In the genomic region with DNA sequence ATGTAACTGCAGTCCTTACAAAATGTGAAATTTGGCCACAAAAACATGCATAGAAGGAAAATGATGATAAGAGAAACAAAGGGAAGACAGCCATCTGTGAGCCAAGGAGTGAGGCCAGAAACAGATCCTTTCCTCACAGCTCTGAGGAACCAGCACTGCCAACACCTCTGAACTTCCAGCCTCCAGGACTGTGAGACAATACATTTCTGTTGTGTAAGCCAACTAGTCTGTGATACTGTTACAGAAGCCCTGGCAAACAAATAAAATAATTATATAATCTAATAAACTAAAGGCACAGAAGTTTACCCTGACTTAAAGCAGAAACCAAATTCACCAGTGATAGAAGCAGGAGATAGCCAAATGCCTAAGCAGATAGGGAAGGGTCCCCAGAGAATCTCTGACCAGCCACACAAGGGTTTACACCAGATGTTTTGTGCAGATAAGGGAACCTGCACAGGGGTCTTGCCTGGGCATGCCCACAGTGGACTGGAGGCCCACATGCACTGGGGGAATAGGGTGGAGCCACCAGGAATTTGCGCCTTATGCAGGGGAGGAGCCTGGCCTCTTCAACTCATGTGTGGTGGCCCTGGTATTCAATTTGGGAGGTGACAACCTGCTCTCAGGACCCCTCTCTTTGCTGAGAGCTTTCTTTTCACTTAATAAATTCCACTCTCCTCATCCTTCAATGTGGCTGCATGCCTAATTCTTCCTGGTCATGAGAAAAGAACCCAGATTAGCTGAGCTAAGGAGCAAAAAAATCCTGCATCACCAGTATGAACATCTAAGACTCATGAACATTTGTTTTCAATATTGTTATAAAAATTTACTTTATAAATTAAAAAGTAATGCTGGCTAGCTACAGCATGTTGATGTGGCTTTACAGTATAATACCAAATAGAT, we compare ENCODE assay signal across 1 cellular context.
TF ChIP-seq lines count a peak whose summit lies in the region.

No MANE protein-coding gene starts in this region.

TF ChIP-seq in K562, 482 proteins besides CTCF, POLR2A, EP300 and RAD21 (continues in another document):
- TF ChIP-seq CBFA2T2 (conservative IDR thresholded peaks at IDR 0.05) (peak; percentile 47), RBM39 (optimal IDR thresholded peaks at IDR 0.05; ENCODE audit: low read depth, low read length) (no peak), SMAD1 (IDR thresholded peaks at IDR 0.05; ENCODE audit: low read depth, low read length, partially characterized antibody) (no peak), ERF (CRISPR knock-in tag; IDR thresholded peaks at IDR 0.05) (no peak), PHF21A (IDR thresholded peaks at IDR 0.05; ENCODE audit: borderline replicate concordance, low read depth) (no peak), NCOA2 (IDR thresholded peaks at IDR 0.05; ENCODE audit: partially characterized antibody in 2 of 2) (no peak), CHD4 (IDR thresholded peaks at IDR 0.05; ENCODE audit: insufficient read depth, insufficient replicate concordance, low read depth, low read length, poor library complexity, severe bottlenecking) (no peak), ZNF175 (CRISPR knock-in tag; IDR thresholded peaks at IDR 0.05; ENCODE audit: low read depth) (no peak), ZNF57 (CRISPR knock-in tag; IDR thresholded peaks at IDR 0.05) (no peak), CCNT2 (IDR thresholded peaks at IDR 0.05; ENCODE audit: borderline replicate concordance, extremely low read depth, insufficient read length, low read depth, low read length) (no peak), FOSL1 (tag; conservative IDR thresholded peaks at IDR 0.05) (0 out of 2 replicates have a peak, but pooled peaks have one; percentile 13), TCF3 (CRISPR knock-in tag; IDR thresholded peaks at IDR 0.05) (peak; percentile 60), NCOR1 (IDR thresholded peaks at IDR 0.05) (0 out of 2 replicates have a peak, but pooled peaks have one; percentile 37), HDAC1 (IDR thresholded peaks at IDR 0.05) (no peak), NRF1 (conservative IDR thresholded peaks at IDR 0.05 in 1 of 2, IDR thresholded peaks at IDR 0.05 in 1 of 2) (peak; percentile 72 to 76), JUNB (CRISPR knock-in tag; conservative IDR thresholded peaks at IDR 0.05) (no peak), KLF6 (CRISPR knock-in tag; IDR thresholded peaks at IDR 0.05; ENCODE audit: borderline replicate concordance) (no peak), ARID1B (IDR thresholded peaks at IDR 0.05) (peak; percentile 75), ZNF766 (CRISPR knock-in tag; conservative IDR thresholded peaks at IDR 0.05) (no peak), ZNF778 (CRISPR knock-in tag; IDR thresholded peaks at IDR 0.05) (no peak), ZNF583 (CRISPR knock-in tag; IDR thresholded peaks at IDR 0.05) (no peak)
- TF ChIP-seq, protein P1, sequence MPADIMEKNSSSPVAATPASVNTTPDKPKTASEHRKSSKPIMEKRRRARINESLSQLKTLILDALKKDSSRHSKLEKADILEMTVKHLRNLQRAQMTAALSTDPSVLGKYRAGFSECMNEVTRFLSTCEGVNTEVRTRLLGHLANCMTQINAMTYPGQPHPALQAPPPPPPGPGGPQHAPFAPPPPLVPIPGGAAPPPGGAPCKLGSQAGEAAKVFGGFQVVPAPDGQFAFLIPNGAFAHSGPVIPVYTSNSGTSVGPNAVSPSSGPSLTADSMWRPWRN (IDR thresholded peaks at IDR 0.05; ENCODE audit: low read depth): no peak
- TF ChIP-seq, protein P2, sequence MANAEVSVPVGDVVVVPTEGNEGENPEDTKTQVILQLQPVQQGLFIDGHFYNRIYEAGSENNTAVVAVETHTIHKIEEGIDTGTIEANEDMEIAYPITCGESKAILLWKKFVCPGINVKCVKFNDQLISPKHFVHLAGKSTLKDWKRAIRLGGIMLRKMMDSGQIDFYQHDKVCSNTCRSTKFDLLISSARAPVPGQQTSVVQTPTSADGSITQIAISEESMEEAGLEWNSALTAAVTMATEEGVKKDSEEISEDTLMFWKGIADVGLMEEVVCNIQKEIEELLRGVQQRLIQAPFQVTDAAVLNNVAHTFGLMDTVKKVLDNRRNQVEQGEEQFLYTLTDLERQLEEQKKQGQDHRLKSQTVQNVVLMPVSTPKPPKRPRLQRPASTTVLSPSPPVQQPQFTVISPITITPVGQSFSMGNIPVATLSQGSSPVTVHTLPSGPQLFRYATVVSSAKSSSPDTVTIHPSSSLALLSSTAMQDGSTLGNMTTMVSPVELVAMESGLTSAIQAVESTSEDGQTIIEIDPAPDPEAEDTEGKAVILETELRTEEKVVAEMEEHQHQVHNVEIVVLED (CRISPR knock-in tag; IDR thresholded peaks at IDR 0.05): no peak
- TF ChIP-seq, protein P3, sequence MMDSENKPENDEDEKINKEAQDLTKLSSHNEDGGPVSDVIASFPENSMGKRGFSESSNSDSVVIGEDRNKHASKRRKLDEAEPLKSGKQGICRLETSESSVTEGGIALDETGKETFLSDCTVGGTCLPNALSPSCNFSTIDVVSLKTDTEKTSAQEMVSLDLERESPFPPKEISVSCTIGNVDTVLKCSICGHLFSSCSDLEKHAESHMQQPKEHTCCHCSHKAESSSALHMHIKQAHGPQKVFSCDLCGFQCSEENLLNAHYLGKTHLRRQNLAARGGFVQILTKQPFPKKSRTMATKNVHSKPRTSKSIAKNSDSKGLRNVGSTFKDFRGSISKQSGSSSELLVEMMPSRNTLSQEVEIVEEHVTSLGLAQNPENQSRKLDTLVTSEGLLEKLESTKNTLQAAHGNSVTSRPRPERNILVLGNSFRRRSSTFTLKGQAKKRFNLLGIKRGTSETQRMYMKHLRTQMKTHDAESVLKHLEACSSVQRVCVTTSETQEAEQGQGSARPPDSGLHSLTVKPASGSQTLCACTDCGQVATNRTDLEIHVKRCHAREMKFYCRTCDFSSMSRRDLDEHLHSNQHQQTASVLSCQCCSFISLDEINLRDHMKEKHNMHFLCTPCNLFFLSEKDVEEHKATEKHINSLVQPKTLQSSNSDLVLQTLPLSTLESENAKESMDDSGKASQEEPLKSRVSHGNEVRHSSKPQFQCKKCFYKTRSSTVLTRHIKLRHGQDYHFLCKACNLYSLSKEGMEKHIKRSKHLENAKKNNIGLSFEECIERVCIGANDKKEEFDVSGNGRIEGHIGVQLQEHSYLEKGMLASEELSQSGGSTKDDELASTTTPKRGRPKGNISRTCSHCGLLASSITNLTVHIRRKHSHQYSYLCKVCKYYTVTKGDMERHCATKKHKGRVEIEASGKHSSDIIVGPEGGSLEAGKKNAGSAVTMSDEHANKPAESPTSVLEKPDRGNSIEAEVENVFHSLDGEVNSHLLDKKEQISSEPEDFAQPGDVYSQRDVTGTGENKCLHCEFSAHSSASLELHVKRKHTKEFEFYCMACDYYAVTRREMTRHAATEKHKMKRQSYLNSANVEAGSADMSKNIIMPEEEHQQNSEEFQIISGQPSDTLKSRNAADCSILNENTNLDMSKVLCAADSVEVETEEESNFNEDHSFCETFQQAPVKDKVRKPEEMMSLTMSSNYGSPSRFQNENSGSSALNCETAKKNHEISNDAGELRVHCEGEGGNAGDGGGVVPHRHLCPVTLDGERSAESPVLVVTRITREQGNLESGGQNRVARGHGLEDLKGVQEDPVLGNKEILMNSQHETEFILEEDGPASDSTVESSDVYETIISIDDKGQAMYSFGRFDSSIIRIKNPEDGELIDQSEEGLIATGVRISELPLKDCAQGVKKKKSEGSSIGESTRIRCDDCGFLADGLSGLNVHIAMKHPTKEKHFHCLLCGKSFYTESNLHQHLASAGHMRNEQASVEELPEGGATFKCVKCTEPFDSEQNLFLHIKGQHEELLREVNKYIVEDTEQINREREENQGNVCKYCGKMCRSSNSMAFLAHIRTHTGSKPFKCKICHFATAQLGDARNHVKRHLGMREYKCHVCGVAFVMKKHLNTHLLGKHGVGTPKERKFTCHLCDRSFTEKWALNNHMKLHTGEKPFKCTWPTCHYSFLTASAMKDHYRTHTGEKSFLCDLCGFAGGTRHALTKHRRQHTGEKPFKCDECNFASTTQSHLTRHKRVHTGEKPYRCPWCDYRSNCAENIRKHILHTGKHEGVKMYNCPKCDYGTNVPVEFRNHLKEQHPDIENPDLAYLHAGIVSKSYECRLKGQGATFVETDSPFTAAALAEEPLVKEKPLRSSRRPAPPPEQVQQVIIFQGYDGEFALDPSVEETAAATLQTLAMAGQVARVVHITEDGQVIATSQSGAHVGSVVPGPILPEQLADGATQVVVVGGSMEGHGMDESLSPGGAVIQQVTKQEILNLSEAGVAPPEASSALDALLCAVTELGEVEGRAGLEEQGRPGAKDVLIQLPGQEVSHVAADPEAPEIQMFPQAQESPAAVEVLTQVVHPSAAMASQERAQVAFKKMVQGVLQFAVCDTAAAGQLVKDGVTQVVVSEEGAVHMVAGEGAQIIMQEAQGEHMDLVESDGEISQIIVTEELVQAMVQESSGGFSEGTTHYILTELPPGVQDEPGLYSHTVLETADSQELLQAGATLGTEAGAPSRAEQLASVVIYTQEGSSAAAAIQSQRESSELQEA (IDR thresholded peaks at IDR 0.05; ENCODE audit: low read depth): no peak
- TF ChIP-seq, protein P4, sequence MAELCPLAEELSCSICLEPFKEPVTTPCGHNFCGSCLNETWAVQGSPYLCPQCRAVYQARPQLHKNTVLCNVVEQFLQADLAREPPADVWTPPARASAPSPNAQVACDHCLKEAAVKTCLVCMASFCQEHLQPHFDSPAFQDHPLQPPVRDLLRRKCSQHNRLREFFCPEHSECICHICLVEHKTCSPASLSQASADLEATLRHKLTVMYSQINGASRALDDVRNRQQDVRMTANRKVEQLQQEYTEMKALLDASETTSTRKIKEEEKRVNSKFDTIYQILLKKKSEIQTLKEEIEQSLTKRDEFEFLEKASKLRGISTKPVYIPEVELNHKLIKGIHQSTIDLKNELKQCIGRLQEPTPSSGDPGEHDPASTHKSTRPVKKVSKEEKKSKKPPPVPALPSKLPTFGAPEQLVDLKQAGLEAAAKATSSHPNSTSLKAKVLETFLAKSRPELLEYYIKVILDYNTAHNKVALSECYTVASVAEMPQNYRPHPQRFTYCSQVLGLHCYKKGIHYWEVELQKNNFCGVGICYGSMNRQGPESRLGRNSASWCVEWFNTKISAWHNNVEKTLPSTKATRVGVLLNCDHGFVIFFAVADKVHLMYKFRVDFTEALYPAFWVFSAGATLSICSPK (IDR thresholded peaks at IDR 0.05; ENCODE audit: borderline replicate concordance): no peak
- TF ChIP-seq, protein P5, sequence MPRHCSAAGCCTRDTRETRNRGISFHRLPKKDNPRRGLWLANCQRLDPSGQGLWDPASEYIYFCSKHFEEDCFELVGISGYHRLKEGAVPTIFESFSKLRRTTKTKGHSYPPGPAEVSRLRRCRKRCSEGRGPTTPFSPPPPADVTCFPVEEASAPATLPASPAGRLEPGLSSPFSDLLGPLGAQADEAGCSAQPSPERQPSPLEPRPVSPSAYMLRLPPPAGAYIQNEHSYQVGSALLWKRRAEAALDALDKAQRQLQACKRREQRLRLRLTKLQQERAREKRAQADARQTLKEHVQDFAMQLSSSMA (CRISPR knock-in tag; IDR thresholded peaks at IDR 0.05): no peak
- TF ChIP-seq, protein P6, sequence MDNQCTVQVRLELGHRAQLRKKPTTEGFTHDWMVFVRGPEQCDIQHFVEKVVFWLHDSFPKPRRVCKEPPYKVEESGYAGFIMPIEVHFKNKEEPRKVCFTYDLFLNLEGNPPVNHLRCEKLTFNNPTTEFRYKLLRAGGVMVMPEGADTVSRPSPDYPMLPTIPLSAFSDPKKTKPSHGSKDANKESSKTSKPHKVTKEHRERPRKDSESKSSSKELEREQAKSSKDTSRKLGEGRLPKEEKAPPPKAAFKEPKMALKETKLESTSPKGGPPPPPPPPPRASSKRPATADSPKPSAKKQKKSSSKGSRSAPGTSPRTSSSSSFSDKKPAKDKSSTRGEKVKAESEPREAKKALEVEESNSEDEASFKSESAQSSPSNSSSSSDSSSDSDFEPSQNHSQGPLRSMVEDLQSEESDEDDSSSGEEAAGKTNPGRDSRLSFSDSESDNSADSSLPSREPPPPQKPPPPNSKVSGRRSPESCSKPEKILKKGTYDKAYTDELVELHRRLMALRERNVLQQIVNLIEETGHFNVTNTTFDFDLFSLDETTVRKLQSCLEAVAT (IDR thresholded peaks at IDR 0.05): no peak
- TF ChIP-seq, protein P7, sequence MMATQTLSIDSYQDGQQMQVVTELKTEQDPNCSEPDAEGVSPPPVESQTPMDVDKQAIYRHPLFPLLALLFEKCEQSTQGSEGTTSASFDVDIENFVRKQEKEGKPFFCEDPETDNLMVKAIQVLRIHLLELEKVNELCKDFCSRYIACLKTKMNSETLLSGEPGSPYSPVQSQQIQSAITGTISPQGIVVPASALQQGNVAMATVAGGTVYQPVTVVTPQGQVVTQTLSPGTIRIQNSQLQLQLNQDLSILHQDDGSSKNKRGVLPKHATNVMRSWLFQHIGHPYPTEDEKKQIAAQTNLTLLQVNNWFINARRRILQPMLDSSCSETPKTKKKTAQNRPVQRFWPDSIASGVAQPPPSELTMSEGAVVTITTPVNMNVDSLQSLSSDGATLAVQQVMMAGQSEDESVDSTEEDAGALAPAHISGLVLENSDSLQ (IDR thresholded peaks at IDR 0.05): no peak
